ENCODE assay signal across 13 cellular contexts in genomic region chr6:158815379-158815724, GRCh38. TPM values are rescaled to one million over a fixed set of nuclear protein-coding genes. Genes with fewer than 3 reads are reported as not detected.
DNase-seq lines count a peak whose midpoint lies in the region; ATAC-seq and TF ChIP-seq lines count a peak whose summit lies in the region.
"Had no signal": no experiment of that assay in that cellular context is flagged by ENCODE, and none has a peak within 500 bp of the region (broad histone marks: within the 10 kb centered on the region; RNA-seq: fewer than 3 reads in every experiment).

No MANE protein-coding gene starts in this region.

- peaks cover 0 to 9% (median 0%) of the 10 kb centered on the region in 9 donors for H3K36me3 ChIP-seq in heart right ventricle
- H3K36me3 ChIP-seq in adrenal gland (replicated peaks in 1 of 2), result no peaks in the 10 kb centered on the region
- H3K36me3 ChIP-seq in left lung, result peaks cover 0 to 13% of the 10 kb centered on the region in 2 donors
- peaks cover 0 to 23% (median 5%) of the 10 kb centered on the region in 4 donors for H3K36me3 ChIP-seq in upper lobe of left lung
- H3K36me3 ChIP-seq: neutrophil had no signal

- H3K27ac ChIP-seq in heart right ventricle (peak overlapping the region in 5 of 10 donors; percentile 15 to 96 (median 94)), adrenal gland (peak overlapping the region in 3 of 5 donors; percentile 67 to 97 (median 94)), left lung (peak overlapping the region; percentile 11 to 98), upper lobe of left lung (peak overlapping the region; percentile 32 to 100 (median 96))
- H3K27ac ChIP-seq: neutrophil had no signal

- intact Hi-C loops in heart right ventricle (cut with DNase I) (loop anchor here in 6 of 10 donors (5.0 to 10.0 kb wide), 4 partner anchors 52 to 159 kb away; no protein-coding TSS in a partner anchor), cardiac septum (cut with DNase I) (loop anchor here (5.0 kb wide), 1 partner anchor 113 kb away; no protein-coding TSS in a partner anchor), adrenal gland (cut with DNase I) (loop anchor here in 1 of 2 donors (10.0 kb wide), 1 partner anchor 159 kb away; no protein-coding TSS in a partner anchor), left lung (cut with DNase I) (no loop called here)

- ATAC-seq in heart right ventricle (no peak), left lung (no peak), upper lobe of left lung (ENCODE audit: low FRiP score in 2 of 2) (no peak), HG02759 (IDR thresholded peaks at IDR 0.05; ENCODE audit: unreplicated experiment) (no peak), HG02970 (IDR thresholded peaks at IDR 0.05; ENCODE audit: low FRiP score, unreplicated experiment) (no peak), GM21737 (IDR thresholded peaks at IDR 0.05; ENCODE audit: unreplicated experiment) (no peak)

- no peak for TF ChIP-seq CTCF in heart right ventricle (IDR thresholded peaks at IDR 0.05)
- no peak for TF ChIP-seq CTCF in adrenal gland (IDR thresholded peaks at IDR 0.05)
- TF ChIP-seq CTCF in left lung (IDR thresholded peaks at IDR 0.05), result no peak
- TF ChIP-seq CTCF in upper lobe of left lung (IDR thresholded peaks at IDR 0.05), result no peak

- H3K9me3 ChIP-seq in heart right ventricle (no peaks in the 10 kb centered on the region), adrenal gland (replicated peaks in 1 of 3) (no peaks in the 10 kb centered on the region), left lung (no peaks in the 10 kb centered on the region), upper lobe of left lung (no peaks in the 10 kb centered on the region)
- H3K9me3 ChIP-seq: neutrophil had no signal

- TF ChIP-seq EP300 in upper lobe of left lung (IDR thresholded peaks at IDR 0.05), result no peak

- no peak for DNase-seq in heart right ventricle
- DNase-seq in cardiac septum (ENCODE audit: low spot score), result no peak
- peak in 3 of 7 donors; percentile 58 to 62 (median 59) for DNase-seq in adrenal gland
- no peak for DNase-seq in left lung
- peak in 1 of 2 donors; percentile 19 for DNase-seq in upper lobe of left lung
- DNase-seq: DMS79 treated with DMSO at 0.1 percent for 48 hours, GOT3, Kasumi-1, substantia nigra had no signal

- H3K4me3 ChIP-seq in heart right ventricle (peak overlapping the region in 9 of 10 donors; percentile 2 to 95 (median 86)), adrenal gland (peak overlapping the region in 1 of 4 donors; percentile 83), left lung (peak overlapping the region; percentile 80 to 86), upper lobe of left lung (peak overlapping the region in 3 of 4 donors; percentile 83 to 95 (median 90))

- TF ChIP-seq POLR2A in adrenal gland (IDR thresholded peaks at IDR 0.05) (peak in 1 of 2 donors; percentile 20), upper lobe of left lung (IDR thresholded peaks at IDR 0.05) (no peak)

- H3K4me1 ChIP-seq in heart right ventricle (peaks cover 3 to 83% (median 63%) of the 10 kb centered on the region in 9 donors), adrenal gland (replicated peaks in 1 of 2) (peaks cover 41 to 61% of the 10 kb centered on the region in 2 donors), left lung (peaks cover 27 to 70% of the 10 kb centered on the region in 2 donors), upper lobe of left lung (peaks cover 44 to 82% (median 60%) of the 10 kb centered on the region in 4 donors)

- whole genome bisulfite sequencing in heart right ventricle, 2 donors, result 57 to 72% methylated on average over 2 of the region's 2 CpGs
- 19 to 33% (median 30%) methylated on average over 2 of the region's 2 CpGs for WGBS in adrenal gland, 4 donors
- 46 to 49% methylated on average over 2 of the region's 2 CpGs for WGBS in upper lobe of left lung, 2 donors

- H3K27me3 ChIP-seq in heart right ventricle (no peaks in the 10 kb centered on the region), adrenal gland (no peaks in the 10 kb centered on the region), left lung (no peaks in the 10 kb centered on the region), upper lobe of left lung (no peaks in the 10 kb centered on the region)
- H3K27me3 ChIP-seq: neutrophil had no signal

RNA-seq across cellular contexts. Expression of gene EZR, which starts 3.8 kb away (rescaled TPM):
- total RNA-seq in heart right ventricle (100 to 1,000 TPM; 148 to 227 (median 186) TPM), cardiac septum (141 TPM), adrenal gland (100 to 1,000 TPM; 215 to 476 (median 409) TPM), left lung (100 to 1,000 TPM; 315 to 328 TPM), upper lobe of left lung (100 to 1,000 TPM; 188 to 810 (median 346) TPM)
- polyA plus RNA-seq in heart right ventricle (100 to 1,000 TPM in 1 of 2 donors, 10 to 100 TPM in 1; 90.3 to 322 TPM), adrenal gland (100 to 1,000 TPM in 2 of 3 donors, 10 to 100 TPM in 1; 80.3 to 355 (median 132) TPM)

Comparison
In these comparisons a context has a peak if more than half of its experiments do, and no peak if none do; other contexts are left out.
1. intact Hi-C loops: an anchor here in heart right ventricle (5.0 to 10.0 kb wide) and cardiac septum (5.0 kb wide); none called in left lung.